10 cellular contexts compared by ENCODE assay signal in genomic region chr9:93091453-93092081, GRCh38. TPM values are rescaled to one million over a fixed set of nuclear protein-coding genes. Genes with fewer than 3 reads are reported as not detected.
A peak's percentile ranks its signal among the peaks of the same experiment; 100 is the strongest.
DNase-seq lines count a peak whose midpoint lies in the region; ATAC-seq and TF ChIP-seq lines count a peak whose summit lies in the region.
"Had no signal": no experiment of that assay in that cellular context is flagged by ENCODE, and none has a peak within 500 bp of the region (broad histone marks: within the 10 kb centered on the region; RNA-seq: fewer than 3 reads in every experiment).

No MANE protein-coding gene starts in this region.

- no peaks in the 10 kb centered on the region for H3K36me3 ChIP-seq in SK-N-SH (replicated peaks in 1 of 2; ENCODE audit: control insufficient read depth in 1 of 2, insufficient read depth in 2 of 2, low read length in 1 of 2)
- H3K36me3 ChIP-seq: pancreas had no signal

- H4K20me1 ChIP-seq in SK-N-SH (ENCODE audit: insufficient read depth) = no peaks in the 10 kb centered on the region

- H3F3A ChIP-seq in SK-N-SH (replicated peaks; ENCODE audit: insufficient read depth) = peaks cover 12% of the 10 kb centered on the region

- ATAC-seq in SK-N-SH treated with all-trans-retinoic acid at 6 μM for 48 hours (no peak), GM21723 (IDR thresholded peaks at IDR 0.05; ENCODE audit: unreplicated experiment) (no peak)
- ATAC-seq: pancreas had no signal

- H3K9me3 ChIP-seq in SK-N-SH = no peaks in the 10 kb centered on the region
- H3K9me3 ChIP-seq: pancreas had no signal

- no peak for TF ChIP-seq RAD21 in SK-N-SH (IDR thresholded peaks at IDR 0.05; ENCODE audit: low read length)

- no peak for TF ChIP-seq EP300 in SK-N-SH (IDR thresholded peaks at IDR 0.05; ENCODE audit: borderline replicate concordance in 1 of 2, low read depth in 1 of 2, low read length in 1 of 2)

- H3K27ac ChIP-seq in SK-N-SH (ENCODE audit: low read depth in 2 of 2, low read length in 1 of 2) = peak overlapping the region in 1 of 2 experiments; percentile 28; a peak in 1 of 4 replicates
- H3K27ac ChIP-seq: pancreas, VCaP had no signal

- CTCF ChIA-PET in SK-N-SH (lab: Yijun Ruan, JAX) = interaction anchor here (1.7 kb wide), 1 partner anchor 10 kb away, joined by 4 read pairs; no protein-coding TSS in a partner anchor

- no peaks in the 10 kb centered on the region for H3K9me2 ChIP-seq in SK-N-SH

- H3K4me3 ChIP-seq in SK-N-SH (ENCODE audit: low read depth in 2 of 2, low read length in 1 of 2) = no peak overlapping the region
- H3K4me3 ChIP-seq: pancreas had no signal

- TF ChIP-seq CTCF in SK-N-SH (IDR thresholded peaks at IDR 0.05) = no peak

- no peak overlapping the region for H3K9ac ChIP-seq in SK-N-SH

- 47% methylated on average over 3 of the region's 3 CpGs for WGBS in SK-N-SH (ENCODE audit: low lambda C conversion rate)

- DNase-seq in SK-N-SH = peak; percentile 7
- peak; percentile 77 for DNase-seq in activated CD8-positive, alpha-beta memory T cell treated with anti-CD3 and anti-CD28 coated beads for 24 hours
- DNase-seq in fibroblast of the conjunctiva (ENCODE audit: low read depth) = peak; percentile 89
- DNase-seq in stimulated activated CD4-positive, alpha-beta T cell treated with anti-CD3 and anti-CD28 coated beads, Interleukin-4, amount 100 ng/mL, for 4 hours = peak; percentile 49 to 70
- no peak for DNase-seq in NCI-H2081 (lab: John Stamatoyannopoulos, UW)
- DNase-seq in KBM-7 = no peak

- peaks cover 4% of the 10 kb centered on the region for H3K79me2 ChIP-seq in SK-N-SH (ENCODE audit: insufficient read depth)

- H2AFZ ChIP-seq in SK-N-SH (ENCODE audit: low read depth) = no peak overlapping the region

- POLR2A ChIA-PET in SK-N-SH (lab: Yijun Ruan, JAX) = no interaction called here

- in situ Hi-C loops in KBM-7 (cut with MboI; ENCODE audit: low pct_unique_long_range_greater_than_20kb, low sequenced_read_pairs) = no loop called here

- H3K4me2 ChIP-seq in SK-N-SH = no peak overlapping the region

- H3K4me1 ChIP-seq in SK-N-SH (ENCODE audit: control insufficient read depth in 1 of 2, insufficient read depth in 2 of 2, low read depth in 1 of 2, low read length in 1 of 2) = peaks cover 0 to 11% of the 10 kb centered on the region in 2 experiments; a peak in 1 of 4 replicates
- H3K4me1 ChIP-seq: pancreas had no signal

- no peaks in the 10 kb centered on the region for H3K27me3 ChIP-seq in SK-N-SH (ENCODE audit: insufficient read depth)
- H3K27me3 ChIP-seq: pancreas had no signal

TF ChIP-seq in SK-N-SH, 30 proteins besides CTCF, POLR2A, EP300 and RAD21 (continues in another document):
- TF ChIP-seq RCOR1 (IDR thresholded peaks at IDR 0.05; ENCODE audit: low read length) = no peak
- no peak for TF ChIP-seq NRF1 (IDR thresholded peaks at IDR 0.05; ENCODE audit: low read depth, low read length)
- TF ChIP-seq USF2 (IDR thresholded peaks at IDR 0.05; ENCODE audit: borderline replicate concordance, low read depth, low read length) = no peak
- TF ChIP-seq SMC3 (IDR thresholded peaks at IDR 0.05; ENCODE audit: low read depth, low read length) = no peak
- TF ChIP-seq TEAD4 (IDR thresholded peaks at IDR 0.05; ENCODE audit: borderline replicate concordance, insufficient read depth) = no peak
- TF ChIP-seq RXRA (IDR thresholded peaks at IDR 0.05; ENCODE audit: borderline replicate concordance, low read depth) = no peak
- no peak for TF ChIP-seq FOXJ3 (CRISPR knock-in tag; IDR thresholded peaks at IDR 0.05)
- no peak for TF ChIP-seq SIN3A (IDR thresholded peaks at IDR 0.05; ENCODE audit: borderline replicate concordance, low read depth, low read length)
- TF ChIP-seq NFIC (IDR thresholded peaks at IDR 0.05; ENCODE audit: borderline replicate concordance) = peak; percentile 83
- no peak for TF ChIP-seq TAF1 (IDR thresholded peaks at IDR 0.05; ENCODE audit: borderline replicate concordance, low read depth, low read length)
- TF ChIP-seq ZBTB33 (IDR thresholded peaks at IDR 0.05; ENCODE audit: borderline replicate concordance, low read depth) = no peak
- TF ChIP-seq MAX (IDR thresholded peaks at IDR 0.05; ENCODE audit: low read depth) = no peak
- no peak for TF ChIP-seq YY1 (IDR thresholded peaks at IDR 0.05; ENCODE audit: low read depth)

TF ChIP-seq in SK-N-SH treated with all-trans-retinoic acid at 6 μM for 48 hours, 23 proteins besides CTCF, POLR2A, EP300 and RAD21:
- TF ChIP-seq ISL1 (CRISPR knock-in tag; IDR thresholded peaks at IDR 0.05) = no peak

RNA-seq across cellular contexts. Expression of gene CARD19, which starts 4.5 kb away (rescaled TPM):
- polyA plus RNA-seq in SK-N-SH (2012; rRNA removed) = 141 and 165 TPM in 2 replicates
- 70.5 and 92.4 TPM in 2 replicates for polyA plus RNA-seq in SK-N-SH (2012; cell fraction: cytosol; rRNA removed)
- polyA plus RNA-seq in SK-N-SH (2012; cell fraction: nucleus; rRNA removed) = 149 and 161 TPM in 2 replicates

RNA-seq across cellular contexts. Expression of gene SUSD3, which starts 33.1 kb away (rescaled TPM):
- 0.49 and 0.67 TPM in 2 replicates for polyA plus RNA-seq in SK-N-SH (2012; rRNA removed)
- polyA plus RNA-seq in SK-N-SH (2012; cell fraction: cytosol; rRNA removed) = 0.33 and 0.35 TPM in 2 replicates
- 0.09 and 0.13 TPM in 2 replicates for polyA plus RNA-seq in SK-N-SH (2012; cell fraction: nucleus; rRNA removed)

RNA-seq across cellular contexts. Expression of gene NINJ1, which starts 42.5 kb away (rescaled TPM):
- polyA plus RNA-seq in SK-N-SH (2012; rRNA removed) = 23.2 and 31.7 TPM in 2 replicates
- polyA plus RNA-seq in SK-N-SH (2012; cell fraction: cytosol; rRNA removed) = 12.9 and 25.6 TPM in 2 replicates
- 14.4 and 14.8 TPM in 2 replicates for polyA plus RNA-seq in SK-N-SH (2012; cell fraction: nucleus; rRNA removed)

Comparison
In these comparisons a context has a peak if more than half of its experiments do, and no peak if none do; other contexts are left out.
1. DNase-seq: peak in SK-N-SH (single experiment), activated CD8-positive, alpha-beta memory T cell treated with anti-CD3 and anti-CD28 coated beads for 24 hours (single experiment), fibroblast of the conjunctiva (single experiment) and stimulated activated CD4-positive, alpha-beta T cell treated with anti-CD3 and anti-CD28 coated beads, Interleukin-4, amount 100 ng/mL, for 4 hours (2 of 2); none in NCI-H2081 (0 of 2) and KBM-7 (single experiment).